ENCODE assay signal across 8 cellular contexts in genomic region chr10:110600487-110601101, GRCh38. TPM values are rescaled to one million over a fixed set of nuclear protein-coding genes. Genes with fewer than 3 reads are reported as not detected.
DNase-seq lines count a peak whose midpoint lies in the region; ATAC-seq and TF ChIP-seq lines count a peak whose summit lies in the region.

No MANE protein-coding gene starts in this region.

- H3K36me3 ChIP-seq in CD4-positive, alpha-beta memory T cell (ENCODE audit: insufficient read depth, low read length), result peaks cover 43% of the 10 kb centered on the region

- ATAC-seq in GM18502 (IDR thresholded peaks at IDR 0.05; ENCODE audit: poor library complexity, unreplicated experiment), result peak; percentile 70
- ATAC-seq in activated naive CD8-positive, alpha-beta T cell treated with anti-CD3 and anti-CD28 coated beads, Interleukin-2, amount 50 U/mL, for 24 hours, result no peak

- H3K27me3 ChIP-seq in CD4-positive, alpha-beta memory T cell (ENCODE audit: insufficient read depth, low read length), result no peaks in the 10 kb centered on the region

- DNase-seq in CD4-positive, alpha-beta memory T cell, result peak in 4 of 5 donors; percentile 40 to 49 (median 44)
- DNase-seq in KBM-7, result peak; percentile 75
- DNase-seq in SW 1271 (lab: John Stamatoyannopoulos, UW), result peak; percentile 30 to 60
- peak; percentile 70 for DNase-seq in fibroblast of the aortic adventitia (ENCODE audit: low read depth)
- DNase-seq in renal cortical epithelial cell (ENCODE audit: low read depth), result peak; percentile 74
- DNase-seq in activated naive CD8-positive, alpha-beta T cell treated with anti-CD3 and anti-CD28 coated beads, Interleukin-2, amount 50 U/mL, for 24 hours, result no peak
- DNase-seq in stimulated activated CD4-positive, alpha-beta T cell treated with anti-CD3 and anti-CD28 coated beads, Interleukin-4, amount 100 ng/mL, for 1 hour, result no peak

- H3K4me1 ChIP-seq in CD4-positive, alpha-beta memory T cell (ENCODE audit: insufficient read depth, low read length), result no peaks in the 10 kb centered on the region

- TF ChIP-seq CTCF in fibroblast of the aortic adventitia (IDR thresholded peaks at IDR 0.05; ENCODE audit: insufficient read depth, low read length), result peak; percentile 47

- POLR2A ChIA-PET in CD4-positive, alpha-beta memory T cell (lab: Charles Lee; ENCODE audit: partially characterized antibody), result interaction anchor here (0.6 to 1.0 kb wide), 2 partner anchors 295 to 810 kb away, joined by 3 to 4 read pairs; no protein-coding TSS in a partner anchor

- in situ Hi-C loops in KBM-7 (cut with MboI; ENCODE audit: low pct_unique_long_range_greater_than_20kb, low sequenced_read_pairs), result no loop called here

- no peak overlapping the region for H3K27ac ChIP-seq in CD4-positive, alpha-beta memory T cell (ENCODE audit: low read depth, low read length)

- no peaks in the 10 kb centered on the region for H3K9me3 ChIP-seq in CD4-positive, alpha-beta memory T cell (ENCODE audit: control insufficient read depth in 1 of 2, low read length in 2 of 2)

- no peaks in the 10 kb centered on the region for H3K27me3 Mint-ChIP-seq in CD4-positive, alpha-beta memory T cell
- no peaks in the 10 kb centered on the region for H3K27me3 Mint-ChIP-seq in activated naive CD8-positive, alpha-beta T cell treated with anti-CD3 and anti-CD28 coated beads, Interleukin-2, amount 50 U/mL, for 24 hours

- H3K36me3 Mint-ChIP-seq in CD4-positive, alpha-beta memory T cell, result peaks cover 62 to 78% of the 10 kb centered on the region in 2 donors
- H3K36me3 Mint-ChIP-seq in activated naive CD8-positive, alpha-beta T cell treated with anti-CD3 and anti-CD28 coated beads, Interleukin-2, amount 50 U/mL, for 24 hours (ENCODE audit: low read depth), result peaks cover 59% of the 10 kb centered on the region

- H3K27ac Mint-ChIP-seq in CD4-positive, alpha-beta memory T cell, result peak overlapping the region in 3 of 7 donors; percentile 36 to 50 (median 41)
- H3K27ac Mint-ChIP-seq in activated naive CD8-positive, alpha-beta T cell treated with anti-CD3 and anti-CD28 coated beads, Interleukin-2, amount 50 U/mL, for 24 hours, result no peak overlapping the region

- intact Hi-C loops in CD4-positive, alpha-beta memory T cell (cut with micrococcal nuclease), result loop anchor here (1.0 kb wide), 3 partner anchors 43 to 294 kb away; no protein-coding TSS in a partner anchor

- no peak overlapping the region for H3K4me3 Mint-ChIP-seq in CD4-positive, alpha-beta memory T cell
- no peak overlapping the region for H3K4me3 Mint-ChIP-seq in activated naive CD8-positive, alpha-beta T cell treated with anti-CD3 and anti-CD28 coated beads, Interleukin-2, amount 50 U/mL, for 24 hours

- H3K4me1 Mint-ChIP-seq in CD4-positive, alpha-beta memory T cell, result peaks cover 0 to 2% (median 0%) of the 10 kb centered on the region in 4 donors
- H3K4me1 Mint-ChIP-seq in activated naive CD8-positive, alpha-beta T cell treated with anti-CD3 and anti-CD28 coated beads, Interleukin-2, amount 50 U/mL, for 24 hours, result no peaks in the 10 kb centered on the region

- no peak overlapping the region for H3K4me3 ChIP-seq in CD4-positive, alpha-beta memory T cell (ENCODE audit: low read length in 2 of 2)
- no peak overlapping the region for H3K4me3 ChIP-seq in fibroblast of the aortic adventitia (ENCODE audit: low read depth, low read length)

- no peaks in the 10 kb centered on the region for H3K9me3 Mint-ChIP-seq in CD4-positive, alpha-beta memory T cell
- H3K9me3 Mint-ChIP-seq in activated naive CD8-positive, alpha-beta T cell treated with anti-CD3 and anti-CD28 coated beads, Interleukin-2, amount 50 U/mL, for 24 hours, result no peaks in the 10 kb centered on the region

- CTCF ChIA-PET in CD4-positive, alpha-beta memory T cell (lab: Charles Lee; ENCODE audit: partially characterized antibody), result interaction anchor here (0.8 to 2.8 kb wide), 13 partner anchors 8 to 610 kb away, joined by 3 to 26 read pairs (median 5); partner anchors contain the start of genes SMC3 and SMNDC1

RNA-seq across cellular contexts. Expression of gene SMC3, which starts 33.1 kb away (rescaled TPM):
- 10 to 100 TPM; 53.4 to 59.5 TPM for total RNA-seq in CD4-positive, alpha-beta memory T cell
- 10 to 100 TPM; 43.8 to 96.1 TPM for polyA plus RNA-seq in CD4-positive, alpha-beta memory T cell
- total RNA-seq in fibroblast of the aortic adventitia (ENCODE audit: low replicate concordance) (49.3 and 58.3 TPM in 2 replicates), renal cortical epithelial cell (20.1 and 39.3 TPM in 2 replicates)

RNA-seq across cellular contexts. Expression of gene RBM20, which starts 43.5 kb away (rescaled TPM):
- not detected for total RNA-seq in CD4-positive, alpha-beta memory T cell
- under 1 TPM in 1 of 2 donors, not detected in 1; 0.03 TPM for polyA plus RNA-seq in CD4-positive, alpha-beta memory T cell
- total RNA-seq in fibroblast of the aortic adventitia (ENCODE audit: low replicate concordance) (0.08 and 0.09 TPM in 2 replicates), renal cortical epithelial cell (0.10 TPM in 1 of 2 replicates, not detected in the other)

Comparison
In these comparisons a context has a peak if more than half of its experiments do, and no peak if none do; other contexts are left out.
1. DNase-seq: peak in CD4-positive, alpha-beta memory T cell (4 of 5), KBM-7 (single experiment), SW 1271 (2 of 2), fibroblast of the aortic adventitia (single experiment) and renal cortical epithelial cell (single experiment); none in activated naive CD8-positive, alpha-beta T cell treated with anti-CD3 and anti-CD28 coated beads, Interleukin-2, amount 50 U/mL, for 24 hours (single experiment) and stimulated activated CD4-positive, alpha-beta T cell treated with anti-CD3 and anti-CD28 coated beads, Interleukin-4, amount 100 ng/mL, for 1 hour (single experiment).